1 cellular context compared by ENCODE assay signal in the genomic region with DNA sequence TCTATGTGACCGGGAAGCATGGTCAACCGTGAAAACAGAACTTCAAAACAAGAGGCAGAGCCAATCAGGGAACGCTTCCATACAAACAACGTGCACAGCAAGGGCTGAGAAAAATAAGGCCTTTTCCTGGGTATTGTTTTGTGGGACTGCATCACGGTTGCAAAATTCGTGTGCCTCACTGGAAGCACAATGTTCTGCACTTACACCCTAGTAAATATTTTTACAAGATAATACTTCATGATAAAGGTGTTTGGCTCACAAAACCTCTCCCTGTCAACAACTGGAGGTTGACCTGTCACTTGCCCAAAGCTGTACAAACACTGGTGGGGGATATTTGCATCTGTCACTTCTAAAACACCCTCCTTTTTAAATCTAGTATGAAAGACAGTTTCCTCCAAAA.
TF ChIP-seq lines count a peak whose summit lies in the region.

No MANE protein-coding gene starts in this region.

TF ChIP-seq in HepG2, 621 proteins besides CTCF, POLR2A, EP300 and RAD21 (continued from another document and continues in another):
- TF ChIP-seq, protein P1, sequence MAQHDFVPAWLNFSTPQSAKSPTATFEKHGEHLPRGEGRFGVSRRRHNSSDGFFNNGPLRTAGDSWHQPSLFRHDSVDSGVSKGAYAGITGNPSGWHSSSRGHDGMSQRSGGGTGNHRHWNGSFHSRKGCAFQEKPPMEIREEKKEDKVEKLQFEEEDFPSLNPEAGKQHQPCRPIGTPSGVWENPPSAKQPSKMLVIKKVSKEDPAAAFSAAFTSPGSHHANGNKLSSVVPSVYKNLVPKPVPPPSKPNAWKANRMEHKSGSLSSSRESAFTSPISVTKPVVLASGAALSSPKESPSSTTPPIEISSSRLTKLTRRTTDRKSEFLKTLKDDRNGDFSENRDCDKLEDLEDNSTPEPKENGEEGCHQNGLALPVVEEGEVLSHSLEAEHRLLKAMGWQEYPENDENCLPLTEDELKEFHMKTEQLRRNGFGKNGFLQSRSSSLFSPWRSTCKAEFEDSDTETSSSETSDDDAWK (CRISPR knock-in tag; IDR thresholded peaks at IDR 0.05), result no peak
- TF ChIP-seq JUN (CRISPR knock-in tag; IDR thresholded peaks at IDR 0.05), result peak; percentile 40; the same call in 1 of the 2 replicates
- no peak for TF ChIP-seq MIXL1 (CRISPR knock-in tag; IDR thresholded peaks at IDR 0.05)
- no peak for TF ChIP-seq KDM2A (CRISPR knock-in tag; IDR thresholded peaks at IDR 0.05; ENCODE audit: borderline replicate concordance, low read depth)
- no peak for TF ChIP-seq SRSF9 (IDR thresholded peaks at IDR 0.05; ENCODE audit: borderline replicate concordance, insufficient read depth, low read depth, low read length, poor library complexity, severe bottlenecking)
- peak; percentile 42; the same call in 1 of the 2 replicates for TF ChIP-seq HNF4A (CRISPR knock-in tag; IDR thresholded peaks at IDR 0.05)
- TF ChIP-seq, protein P2, sequence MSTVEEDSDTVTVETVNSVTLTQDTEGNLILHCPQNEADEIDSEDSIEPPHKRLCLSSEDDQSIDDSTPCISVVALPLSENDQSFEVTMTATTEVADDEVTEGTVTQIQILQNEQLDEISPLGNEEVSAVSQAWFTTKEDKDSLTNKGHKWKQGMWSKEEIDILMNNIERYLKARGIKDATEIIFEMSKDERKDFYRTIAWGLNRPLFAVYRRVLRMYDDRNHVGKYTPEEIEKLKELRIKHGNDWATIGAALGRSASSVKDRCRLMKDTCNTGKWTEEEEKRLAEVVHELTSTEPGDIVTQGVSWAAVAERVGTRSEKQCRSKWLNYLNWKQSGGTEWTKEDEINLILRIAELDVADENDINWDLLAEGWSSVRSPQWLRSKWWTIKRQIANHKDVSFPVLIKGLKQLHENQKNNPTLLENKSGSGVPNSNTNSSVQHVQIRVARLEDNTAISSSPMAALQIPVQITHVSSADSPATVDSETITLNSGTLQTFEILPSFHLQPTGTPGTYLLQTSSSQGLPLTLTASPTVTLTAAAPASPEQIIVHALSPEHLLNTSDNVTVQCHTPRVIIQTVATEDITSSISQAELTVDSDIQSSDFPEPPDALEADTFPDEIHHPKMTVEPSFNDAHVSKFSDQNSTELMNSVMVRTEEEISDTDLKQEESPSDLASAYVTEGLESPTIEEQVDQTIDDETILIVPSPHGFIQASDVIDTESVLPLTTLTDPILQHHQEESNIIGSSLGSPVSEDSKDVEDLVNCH (CRISPR knock-in tag; IDR thresholded peaks at IDR 0.05), result no peak
- TF ChIP-seq, protein P3, sequence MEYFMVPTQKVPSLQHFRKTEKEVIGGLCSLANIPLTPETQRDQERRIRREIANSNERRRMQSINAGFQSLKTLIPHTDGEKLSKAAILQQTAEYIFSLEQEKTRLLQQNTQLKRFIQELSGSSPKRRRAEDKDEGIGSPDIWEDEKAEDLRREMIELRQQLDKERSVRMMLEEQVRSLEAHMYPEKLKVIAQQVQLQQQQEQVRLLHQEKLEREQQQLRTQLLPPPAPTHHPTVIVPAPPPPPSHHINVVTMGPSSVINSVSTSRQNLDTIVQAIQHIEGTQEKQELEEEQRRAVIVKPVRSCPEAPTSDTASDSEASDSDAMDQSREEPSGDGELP (IDR thresholded peaks at IDR 0.05; ENCODE audit: borderline replicate concordance, low read depth), result peak; percentile 58; the same call in 1 of the 2 replicates
- TF ChIP-seq, protein P4, sequence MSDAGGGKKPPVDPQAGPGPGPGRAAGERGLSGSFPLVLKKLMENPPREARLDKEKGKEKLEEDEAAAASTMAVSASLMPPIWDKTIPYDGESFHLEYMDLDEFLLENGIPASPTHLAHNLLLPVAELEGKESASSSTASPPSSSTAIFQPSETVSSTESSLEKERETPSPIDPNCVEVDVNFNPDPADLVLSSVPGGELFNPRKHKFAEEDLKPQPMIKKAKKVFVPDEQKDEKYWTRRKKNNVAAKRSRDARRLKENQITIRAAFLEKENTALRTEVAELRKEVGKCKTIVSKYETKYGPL (CRISPR knock-in tag; IDR thresholded peaks at IDR 0.05), result no peak
- peak; percentile 49; the same call in 1 of the 2 replicates for TF ChIP-seq NFIC (IDR thresholded peaks at IDR 0.05; ENCODE audit: low read length)
- peak; percentile 68; the same call in 1 of the 2 replicates for TF ChIP-seq MEIS2 (CRISPR knock-in tag; IDR thresholded peaks at IDR 0.05)
- no peak for TF ChIP-seq ZNF121 (CRISPR knock-in tag; IDR thresholded peaks at IDR 0.05)
- TF ChIP-seq TEAD3 (CRISPR knock-in tag; optimal IDR thresholded peaks at IDR 0.05; ENCODE audit: borderline replicate concordance), result peak; percentile 50
- TF ChIP-seq TCF12 (IDR thresholded peaks at IDR 0.05), result no peak
- 0 out of 2 replicates have a peak, but pooled peaks have one; percentile 66 for TF ChIP-seq TCF12 (CRISPR knock-in tag; IDR thresholded peaks at IDR 0.05)
- 0 out of 2 replicates have a peak, but pooled peaks have one; percentile 45 for TF ChIP-seq ZFX (CRISPR knock-in tag; IDR thresholded peaks at IDR 0.05; ENCODE audit: low read depth)
- TF ChIP-seq SOX5 (CRISPR knock-in tag; IDR thresholded peaks at IDR 0.05; ENCODE audit: borderline replicate concordance), result peak; percentile 97
- no peak for TF ChIP-seq RFXANK (CRISPR knock-in tag; IDR thresholded peaks at IDR 0.05)
- peak; percentile 49; the same call in 1 of the 2 replicates for TF ChIP-seq ZNF331 (CRISPR knock-in tag; IDR thresholded peaks at IDR 0.05)
- TF ChIP-seq MYNN (CRISPR knock-in tag; IDR thresholded peaks at IDR 0.05; ENCODE audit: low read depth), result no peak
- TF ChIP-seq FOXA1 (IDR thresholded peaks at IDR 0.05), result no peak
- TF ChIP-seq FOXA1 (CRISPR knock-in tag; IDR thresholded peaks at IDR 0.05), result peak; percentile 58; the same call in 1 of the 2 replicates
- TF ChIP-seq FOXJ3 (CRISPR knock-in tag; IDR thresholded peaks at IDR 0.05; ENCODE audit: borderline replicate concordance), result peak; percentile 66; the same call in 1 of the 2 replicates
- TF ChIP-seq ZFYVE20 (CRISPR knock-in tag; IDR thresholded peaks at IDR 0.05; ENCODE audit: borderline replicate concordance, low read depth), result no peak
- TF ChIP-seq SIN3A (IDR thresholded peaks at IDR 0.05; ENCODE audit: borderline replicate concordance, low read depth, low read length), result 0 out of 2 replicates have a peak, but pooled peaks have one; percentile 42
- TF ChIP-seq, protein P5, sequence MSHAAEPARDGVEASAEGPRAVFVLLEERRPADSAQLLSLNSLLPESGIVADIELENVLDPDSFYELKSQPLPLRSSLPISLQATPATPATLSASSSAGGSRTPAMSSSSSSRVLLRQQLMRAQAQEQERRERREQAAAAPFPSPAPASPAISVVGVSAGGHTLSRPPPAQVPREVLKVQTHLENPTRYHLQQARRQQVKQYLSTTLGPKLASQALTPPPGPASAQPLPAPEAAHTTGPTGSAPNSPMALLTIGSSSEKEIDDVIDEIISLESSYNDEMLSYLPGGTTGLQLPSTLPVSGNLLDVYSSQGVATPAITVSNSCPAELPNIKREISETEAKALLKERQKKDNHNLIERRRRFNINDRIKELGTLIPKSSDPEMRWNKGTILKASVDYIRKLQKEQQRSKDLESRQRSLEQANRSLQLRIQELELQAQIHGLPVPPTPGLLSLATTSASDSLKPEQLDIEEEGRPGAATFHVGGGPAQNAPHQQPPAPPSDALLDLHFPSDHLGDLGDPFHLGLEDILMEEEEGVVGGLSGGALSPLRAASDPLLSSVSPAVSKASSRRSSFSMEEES (CRISPR knock-in tag; IDR thresholded peaks at IDR 0.05), result peak; percentile 42; the same call in 1 of the 2 replicates
- TF ChIP-seq, protein P6, sequence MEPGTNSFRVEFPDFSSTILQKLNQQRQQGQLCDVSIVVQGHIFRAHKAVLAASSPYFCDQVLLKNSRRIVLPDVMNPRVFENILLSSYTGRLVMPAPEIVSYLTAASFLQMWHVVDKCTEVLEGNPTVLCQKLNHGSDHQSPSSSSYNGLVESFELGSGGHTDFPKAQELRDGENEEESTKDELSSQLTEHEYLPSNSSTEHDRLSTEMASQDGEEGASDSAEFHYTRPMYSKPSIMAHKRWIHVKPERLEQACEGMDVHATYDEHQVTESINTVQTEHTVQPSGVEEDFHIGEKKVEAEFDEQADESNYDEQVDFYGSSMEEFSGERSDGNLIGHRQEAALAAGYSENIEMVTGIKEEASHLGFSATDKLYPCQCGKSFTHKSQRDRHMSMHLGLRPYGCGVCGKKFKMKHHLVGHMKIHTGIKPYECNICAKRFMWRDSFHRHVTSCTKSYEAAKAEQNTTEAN (CRISPR knock-in tag; conservative IDR thresholded peaks at IDR 0.05), result 0 out of 2 replicates have a peak, but pooled peaks have one; percentile 29
- TF ChIP-seq, protein P7, sequence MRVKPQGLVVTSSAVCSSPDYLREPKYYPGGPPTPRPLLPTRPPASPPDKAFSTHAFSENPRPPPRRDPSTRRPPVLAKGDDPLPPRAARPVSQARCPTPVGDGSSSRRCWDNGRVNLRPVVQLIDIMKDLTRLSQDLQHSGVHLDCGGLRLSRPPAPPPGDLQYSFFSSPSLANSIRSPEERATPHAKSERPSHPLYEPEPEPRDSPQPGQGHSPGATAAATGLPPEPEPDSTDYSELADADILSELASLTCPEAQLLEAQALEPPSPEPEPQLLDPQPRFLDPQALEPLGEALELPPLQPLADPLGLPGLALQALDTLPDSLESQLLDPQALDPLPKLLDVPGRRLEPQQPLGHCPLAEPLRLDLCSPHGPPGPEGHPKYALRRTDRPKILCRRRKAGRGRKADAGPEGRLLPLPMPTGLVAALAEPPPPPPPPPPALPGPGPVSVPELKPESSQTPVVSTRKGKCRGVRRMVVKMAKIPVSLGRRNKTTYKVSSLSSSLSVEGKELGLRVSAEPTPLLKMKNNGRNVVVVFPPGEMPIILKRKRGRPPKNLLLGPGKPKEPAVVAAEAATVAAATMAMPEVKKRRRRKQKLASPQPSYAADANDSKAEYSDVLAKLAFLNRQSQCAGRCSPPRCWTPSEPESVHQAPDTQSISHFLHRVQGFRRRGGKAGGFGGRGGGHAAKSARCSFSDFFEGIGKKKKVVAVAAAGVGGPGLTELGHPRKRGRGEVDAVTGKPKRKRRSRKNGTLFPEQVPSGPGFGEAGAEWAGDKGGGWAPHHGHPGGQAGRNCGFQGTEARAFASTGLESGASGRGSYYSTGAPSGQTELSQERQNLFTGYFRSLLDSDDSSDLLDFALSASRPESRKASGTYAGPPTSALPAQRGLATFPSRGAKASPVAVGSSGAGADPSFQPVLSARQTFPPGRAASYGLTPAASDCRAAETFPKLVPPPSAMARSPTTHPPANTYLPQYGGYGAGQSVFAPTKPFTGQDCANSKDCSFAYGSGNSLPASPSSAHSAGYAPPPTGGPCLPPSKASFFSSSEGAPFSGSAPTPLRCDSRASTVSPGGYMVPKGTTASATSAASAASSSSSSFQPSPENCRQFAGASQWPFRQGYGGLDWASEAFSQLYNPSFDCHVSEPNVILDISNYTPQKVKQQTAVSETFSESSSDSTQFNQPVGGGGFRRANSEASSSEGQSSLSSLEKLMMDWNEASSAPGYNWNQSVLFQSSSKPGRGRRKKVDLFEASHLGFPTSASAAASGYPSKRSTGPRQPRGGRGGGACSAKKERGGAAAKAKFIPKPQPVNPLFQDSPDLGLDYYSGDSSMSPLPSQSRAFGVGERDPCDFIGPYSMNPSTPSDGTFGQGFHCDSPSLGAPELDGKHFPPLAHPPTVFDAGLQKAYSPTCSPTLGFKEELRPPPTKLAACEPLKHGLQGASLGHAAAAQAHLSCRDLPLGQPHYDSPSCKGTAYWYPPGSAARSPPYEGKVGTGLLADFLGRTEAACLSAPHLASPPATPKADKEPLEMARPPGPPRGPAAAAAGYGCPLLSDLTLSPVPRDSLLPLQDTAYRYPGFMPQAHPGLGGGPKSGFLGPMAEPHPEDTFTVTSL (CRISPR knock-in tag; IDR thresholded peaks at IDR 0.05; ENCODE audit: borderline replicate concordance), result peak; percentile 78; the same call in 1 of the 2 replicates
- TF ChIP-seq, protein P8, sequence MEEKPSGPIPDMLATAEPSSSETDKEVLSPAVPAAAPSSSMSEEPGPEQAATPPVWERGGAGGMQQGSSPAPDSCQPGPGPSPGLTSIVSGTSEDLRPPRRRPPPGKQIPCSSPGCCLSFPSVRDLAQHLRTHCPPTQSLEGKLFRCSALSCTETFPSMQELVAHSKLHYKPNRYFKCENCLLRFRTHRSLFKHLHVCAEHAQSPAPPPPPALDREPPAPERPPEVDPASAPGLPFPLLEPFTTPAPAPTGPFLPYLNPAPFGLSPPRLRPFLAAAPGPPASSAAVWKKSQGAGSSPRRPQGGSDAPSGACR (CRISPR knock-in tag; IDR thresholded peaks at IDR 0.05), result no peak
- TF ChIP-seq ZNF713 (CRISPR knock-in tag; IDR thresholded peaks at IDR 0.05), result no peak
- TF ChIP-seq SAP130 (CRISPR knock-in tag; IDR thresholded peaks at IDR 0.05; ENCODE audit: low read depth), result peak; percentile 71
- TF ChIP-seq HOXA3 (CRISPR knock-in tag; IDR thresholded peaks at IDR 0.05), result 0 out of 2 replicates have a peak, but pooled peaks have one; percentile 33
- TF ChIP-seq, protein P9, sequence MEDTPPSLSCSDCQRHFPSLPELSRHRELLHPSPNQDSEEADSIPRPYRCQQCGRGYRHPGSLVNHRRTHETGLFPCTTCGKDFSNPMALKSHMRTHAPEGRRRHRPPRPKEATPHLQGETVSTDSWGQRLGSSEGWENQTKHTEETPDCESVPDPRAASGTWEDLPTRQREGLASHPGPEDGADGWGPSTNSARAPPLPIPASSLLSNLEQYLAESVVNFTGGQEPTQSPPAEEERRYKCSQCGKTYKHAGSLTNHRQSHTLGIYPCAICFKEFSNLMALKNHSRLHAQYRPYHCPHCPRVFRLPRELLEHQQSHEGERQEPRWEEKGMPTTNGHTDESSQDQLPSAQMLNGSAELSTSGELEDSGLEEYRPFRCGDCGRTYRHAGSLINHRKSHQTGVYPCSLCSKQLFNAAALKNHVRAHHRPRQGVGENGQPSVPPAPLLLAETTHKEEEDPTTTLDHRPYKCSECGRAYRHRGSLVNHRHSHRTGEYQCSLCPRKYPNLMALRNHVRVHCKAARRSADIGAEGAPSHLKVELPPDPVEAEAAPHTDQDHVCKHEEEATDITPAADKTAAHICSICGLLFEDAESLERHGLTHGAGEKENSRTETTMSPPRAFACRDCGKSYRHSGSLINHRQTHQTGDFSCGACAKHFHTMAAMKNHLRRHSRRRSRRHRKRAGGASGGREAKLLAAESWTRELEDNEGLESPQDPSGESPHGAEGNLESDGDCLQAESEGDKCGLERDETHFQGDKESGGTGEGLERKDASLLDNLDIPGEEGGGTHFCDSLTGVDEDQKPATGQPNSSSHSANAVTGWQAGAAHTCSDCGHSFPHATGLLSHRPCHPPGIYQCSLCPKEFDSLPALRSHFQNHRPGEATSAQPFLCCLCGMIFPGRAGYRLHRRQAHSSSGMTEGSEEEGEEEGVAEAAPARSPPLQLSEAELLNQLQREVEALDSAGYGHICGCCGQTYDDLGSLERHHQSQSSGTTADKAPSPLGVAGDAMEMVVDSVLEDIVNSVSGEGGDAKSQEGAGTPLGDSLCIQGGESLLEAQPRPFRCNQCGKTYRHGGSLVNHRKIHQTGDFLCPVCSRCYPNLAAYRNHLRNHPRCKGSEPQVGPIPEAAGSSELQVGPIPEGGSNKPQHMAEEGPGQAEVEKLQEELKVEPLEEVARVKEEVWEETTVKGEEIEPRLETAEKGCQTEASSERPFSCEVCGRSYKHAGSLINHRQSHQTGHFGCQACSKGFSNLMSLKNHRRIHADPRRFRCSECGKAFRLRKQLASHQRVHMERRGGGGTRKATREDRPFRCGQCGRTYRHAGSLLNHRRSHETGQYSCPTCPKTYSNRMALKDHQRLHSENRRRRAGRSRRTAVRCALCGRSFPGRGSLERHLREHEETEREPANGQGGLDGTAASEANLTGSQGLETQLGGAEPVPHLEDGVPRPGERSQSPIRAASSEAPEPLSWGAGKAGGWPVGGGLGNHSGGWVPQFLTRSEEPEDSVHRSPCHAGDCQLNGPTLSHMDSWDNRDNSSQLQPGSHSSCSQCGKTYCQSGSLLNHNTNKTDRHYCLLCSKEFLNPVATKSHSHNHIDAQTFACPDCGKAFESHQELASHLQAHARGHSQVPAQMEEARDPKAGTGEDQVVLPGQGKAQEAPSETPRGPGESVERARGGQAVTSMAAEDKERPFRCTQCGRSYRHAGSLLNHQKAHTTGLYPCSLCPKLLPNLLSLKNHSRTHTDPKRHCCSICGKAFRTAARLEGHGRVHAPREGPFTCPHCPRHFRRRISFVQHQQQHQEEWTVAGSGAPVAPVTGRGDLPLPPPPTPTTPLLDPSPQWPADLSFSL (CRISPR knock-in tag; IDR thresholded peaks at IDR 0.05), result no peak
- no peak for TF ChIP-seq ZNF562 (CRISPR knock-in tag; IDR thresholded peaks at IDR 0.05; ENCODE audit: borderline replicate concordance)
